In the genomic region with DNA sequence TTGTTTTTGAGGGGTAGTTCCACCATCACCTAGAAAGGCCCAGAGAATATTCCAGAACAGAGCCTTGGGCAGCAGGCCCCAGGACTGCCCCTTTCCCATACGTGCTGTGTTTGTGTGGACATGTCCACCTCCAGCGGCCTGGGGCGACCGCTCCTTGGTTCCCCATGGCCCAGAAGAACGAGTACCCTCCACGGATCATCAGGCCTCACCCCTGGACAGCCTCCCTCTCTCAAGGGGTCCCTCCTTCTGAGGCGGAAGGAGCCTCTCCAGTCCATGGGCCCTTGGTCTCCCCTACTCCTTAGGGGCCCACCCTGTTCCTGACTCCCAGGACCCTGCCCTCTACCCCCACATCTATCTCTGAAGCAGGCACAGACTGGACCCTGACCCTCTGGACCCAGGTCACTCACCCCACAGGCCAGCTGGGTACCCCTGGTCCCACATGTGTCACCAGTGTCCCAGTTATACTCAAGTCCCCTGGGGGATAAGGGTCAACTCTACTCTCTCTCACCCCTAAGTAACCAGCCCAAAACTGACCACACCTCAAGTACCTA, we compare ENCODE assay signal across 22 cellular contexts. TPM values are rescaled to one million over a fixed set of nuclear protein-coding genes. Genes with fewer than 3 reads are reported as not detected.
"Had no signal": no experiment of that assay in that cellular context is flagged by ENCODE, and none has a peak within 500 bp of the region (broad histone marks: within the 10 kb centered on the region; RNA-seq: fewer than 3 reads in every experiment).

No MANE protein-coding gene starts in this region.

- H3K27me3 Mint-ChIP-seq: activated CD8-positive, alpha-beta T cell treated with anti-CD3 and anti-CD28 coated beads for 36 hours had no signal

- H3K4me1 Mint-ChIP-seq: activated naive CD8-positive, alpha-beta T cell treated with anti-CD3 and anti-CD28 coated beads, Interleukin-2, amount 10 ng/mL, durations not matched to agents 7 days and 5 days had no signal

- DNase-seq: activated CD4-positive, alpha-beta T cell treated with anti-CD3 and anti-CD28 coated beads, Interleukin-2, amount 50 U/mL, for 1 hour; activated CD4-positive, CD25-positive, alpha-beta regulatory T cell; activated CD8-positive, alpha-beta memory T cell treated with anti-CD3 and anti-CD28 coated beads, Interleukin-2, amount 50 U/mL, for 4 hours; activated CD8-positive, alpha-beta T cell treated with anti-CD3 and anti-CD28 coated beads for 36 hours; activated naive CD4-positive, alpha-beta T cell treated with anti-CD3 and anti-CD28 coated beads, Interleukin-2, amount 50 U/mL, for 16 hours; activated naive CD8-positive, alpha-beta T cell treated with anti-CD3 and anti-CD28 coated beads, Interleukin-2, amount 10 ng/mL, durations not matched to agents 7 days and 5 days; adrenal gland; anterior cingulate cortex; cerebellar nuclear complex; Kasumi-1; NCI-H1105 treated with DMSO at 0.1 percent for 48 hours; NCI-H1436 treated with DMSO at 0.1 percent for 48 hours; NCI-H187; NCI-H2081; NCI-H510A treated with DMSO at 0.1 percent for 48 hours; NCI-H69; NK-92 treated with Interleukin-12 subunit alpha and Interleukin-12 subunit beta, amount 100 ng/mL, for 24 hours; PC-3; SIG-M5; T-helper 17 cell; T-helper 9 cell had no signal

- H3K4me3 ChIP-seq: adrenal gland had no signal

- H3K9me3 Mint-ChIP-seq: activated CD8-positive, alpha-beta T cell treated with anti-CD3 and anti-CD28 coated beads for 36 hours; activated naive CD8-positive, alpha-beta T cell treated with anti-CD3 and anti-CD28 coated beads, Interleukin-2, amount 10 ng/mL, durations not matched to agents 7 days and 5 days had no signal

- H3K27ac ChIP-seq: adrenal gland had no signal

- ATAC-seq: activated CD8-positive, alpha-beta T cell treated with anti-CD3 and anti-CD28 coated beads for 36 hours; PC-3; T-helper 17 cell had no signal

- H3K36me3 ChIP-seq: adrenal gland had no signal

- H3K36me3 Mint-ChIP-seq: activated naive CD8-positive, alpha-beta T cell treated with anti-CD3 and anti-CD28 coated beads, Interleukin-2, amount 10 ng/mL, durations not matched to agents 7 days and 5 days had no signal

- H3K9me3 ChIP-seq: adrenal gland had no signal

- H3K27me3 ChIP-seq: adrenal gland had no signal

- H3K27ac Mint-ChIP-seq: activated CD8-positive, alpha-beta T cell treated with anti-CD3 and anti-CD28 coated beads for 36 hours; activated naive CD8-positive, alpha-beta T cell treated with anti-CD3 and anti-CD28 coated beads, Interleukin-2, amount 10 ng/mL, durations not matched to agents 7 days and 5 days; T-helper 17 cell had no signal

- H3K4me3 Mint-ChIP-seq: activated CD8-positive, alpha-beta T cell treated with anti-CD3 and anti-CD28 coated beads for 36 hours; activated naive CD8-positive, alpha-beta T cell treated with anti-CD3 and anti-CD28 coated beads, Interleukin-2, amount 10 ng/mL, durations not matched to agents 7 days and 5 days; T-helper 17 cell had no signal

- H3K4me1 ChIP-seq: adrenal gland had no signal

RNA-seq across cellular contexts. Expression of a gene that starts 32.6 kb away (rescaled TPM):
- total RNA-seq: activated CD8-positive, alpha-beta T cell treated with anti-CD3 and anti-CD28 coated beads for 36 hours; activated naive CD8-positive, alpha-beta T cell treated with anti-CD3 and anti-CD28 coated beads, Interleukin-2, amount 10 ng/mL, durations not matched to agents 7 days and 5 days; cardiac septum; PC-3 had no signal
